ENCODE assay signal across 8 cellular contexts in genomic region chr10:100370976-100371706, GRCh38. TPM values are rescaled to one million over a fixed set of nuclear protein-coding genes. Genes with fewer than 3 reads are reported as not detected.
DNase-seq lines count a peak whose midpoint lies in the region; ATAC-seq and TF ChIP-seq lines count a peak whose summit lies in the region.

No MANE protein-coding gene starts in this region.

- H3K4me3 Mint-ChIP-seq in H9 = peak overlapping the region; percentile 30 to 68; a peak in 4 of 5 replicates
- H3K4me3 Mint-ChIP-seq in activated naive CD4-positive, alpha-beta T cell treated with anti-CD3 and anti-CD28 coated beads for 36 hours = peak overlapping the region; percentile 41

- H3K27ac Mint-ChIP-seq in H9 = peak overlapping the region; percentile 81 to 99 (median 83)
- no peak overlapping the region for H3K27ac Mint-ChIP-seq in activated naive CD4-positive, alpha-beta T cell treated with anti-CD3 and anti-CD28 coated beads for 36 hours

- H3K56ac ChIP-seq in H9 (ENCODE audit: insufficient read length, low read depth, low read length) = no peak overlapping the region

- peaks cover 13 to 17% of the 10 kb centered on the region in 2 experiments for H3K4me1 Mint-ChIP-seq in H9
- H3K4me1 Mint-ChIP-seq in activated naive CD4-positive, alpha-beta T cell treated with anti-CD3 and anti-CD28 coated beads for 36 hours (ENCODE audit: low read depth) = peaks cover 22% of the 10 kb centered on the region

- no peak overlapping the region for H3K18ac ChIP-seq in H9 (ENCODE audit: insufficient read length, low read depth, low read length)

- H3K79me1 ChIP-seq in H9 (ENCODE audit: insufficient read depth, low read depth, low read length, poor library complexity, severe bottlenecking) = no peaks in the 10 kb centered on the region

- H4K91ac ChIP-seq in H9 (ENCODE audit: insufficient read length, low read depth, low read length) = no peak overlapping the region

- H3K27me3 Mint-ChIP-seq in H9 (ENCODE audit: low read depth) = no peaks in the 10 kb centered on the region
- no peaks in the 10 kb centered on the region for H3K27me3 Mint-ChIP-seq in activated naive CD4-positive, alpha-beta T cell treated with anti-CD3 and anti-CD28 coated beads for 36 hours (ENCODE audit: low read depth)

- H3K36me3 ChIP-seq in tibial artery = no peaks in the 10 kb centered on the region

- H3K27ac ChIP-seq in H9 (ENCODE audit: insufficient read length, low read depth, low read length) (peak overlapping the region; percentile 53), tibial artery (peak overlapping the region; percentile 94 to 99)

- H4K8ac ChIP-seq in H9 (replicated peaks; ENCODE audit: insufficient read length, low read depth, low read length) = no peak overlapping the region

- H2BK5ac ChIP-seq in H9 (ENCODE audit: insufficient read length, low read length) = no peak overlapping the region

- intact Hi-C loops in activated naive CD4-positive, alpha-beta T cell treated with anti-CD3 and anti-CD28 coated beads for 36 hours (cut with micrococcal nuclease) = loop anchor here (1.0 to 5.0 kb wide), 6 partner anchors 24 to 939 kb away; partner anchors contain the start of genes COX15, CUTC, GOT1 and LZTS2
- intact Hi-C loops in tibial artery (cut with DNase I; ENCODE audit: low total_unique reads) = no loop called here

- no peaks in the 10 kb centered on the region for H3K9me3 ChIP-seq in H9 (ENCODE audit: control insufficient read depth, low read depth, low read length)
- H3K9me3 ChIP-seq in tibial artery = no peaks in the 10 kb centered on the region

- peaks cover 5% of the 10 kb centered on the region; the same call in 1 of the 2 replicates for H3K79me2 ChIP-seq in H9 (ENCODE audit: insufficient read depth, low read length)

- no peak overlapping the region for H3K4ac ChIP-seq in H9 (ENCODE audit: low read depth, low read length)

- no peaks in the 10 kb centered on the region for H4K20me1 ChIP-seq in H9 (ENCODE audit: control insufficient read depth, insufficient read depth, insufficient read length)

- H3K14ac ChIP-seq in H9 (ENCODE audit: insufficient read depth, low read length) = no peak overlapping the region

- no CpG with 5 or more reads among the region's 12 CpGs for WGBS in H9 (ENCODE audit: extremely low coverage, insufficient read length, low lambda C conversion rate)

- peaks cover 13% of the 10 kb centered on the region for H3K23me2 ChIP-seq in H9 (ENCODE audit: insufficient read length, low read depth, low read length, poor library complexity, severe bottlenecking)

- H3K4me1 ChIP-seq in H9 (ENCODE audit: insufficient read depth, low read length) (peaks cover 10% of the 10 kb centered on the region; the same call in 1 of the 2 replicates), tibial artery (peaks cover 0 to 41% (median 35%) of the 10 kb centered on the region in 4 donors)

- TF ChIP-seq CTCF in H9 (conservative IDR thresholded peaks at IDR 0.05) (no peak), tibial artery (IDR thresholded peaks at IDR 0.05) (no peak)

- no peak overlapping the region for H3K9ac ChIP-seq in H9 (ENCODE audit: extremely low read depth, insufficient read length, low read length)

- H2BK120ac ChIP-seq in H9 (ENCODE audit: low read depth, low read length, poor library complexity, severe bottlenecking) = no peak overlapping the region

- H3K4me3 ChIP-seq in tibial artery = no peak overlapping the region

- H3K9me3 Mint-ChIP-seq in H9 = no peaks in the 10 kb centered on the region; a peak in 1 of 5 replicates
- no peaks in the 10 kb centered on the region for H3K9me3 Mint-ChIP-seq in activated naive CD4-positive, alpha-beta T cell treated with anti-CD3 and anti-CD28 coated beads for 36 hours

- H2AFZ ChIP-seq in H9 (ENCODE audit: low read length) = no peak overlapping the region

- H2BK12ac ChIP-seq in H9 (ENCODE audit: insufficient read length, low read depth, low read length) = peak overlapping the region; percentile 15

- H4K5ac ChIP-seq in H9 (ENCODE audit: insufficient read length, low read depth, low read length) = no peak overlapping the region

- H2BK20ac ChIP-seq in H9 (ENCODE audit: low read depth, low read length, poor library complexity, severe bottlenecking) = no peak overlapping the region

- no peak for ATAC-seq in GM18520 (IDR thresholded peaks at IDR 0.05; ENCODE audit: unreplicated experiment)

- H3T11ph ChIP-seq in H9 (ENCODE audit: low read length) = no peak overlapping the region

- H2AK5ac ChIP-seq in H9 (ENCODE audit: insufficient read length, low read length) = no peak overlapping the region

- peak; percentile 83 for DNase-seq in H9
- DNase-seq in SHP77 treated with DMSO at 0.1 percent for 48 hours (lab: John Stamatoyannopoulos, UW) = peak; percentile 24
- peak; percentile 78 for DNase-seq in activated naive CD4-positive, alpha-beta T cell treated with anti-CD3 and anti-CD28 coated beads for 36 hours
- peak; percentile 95 for DNase-seq in foreskin melanocyte
- DNase-seq in nucleus accumbens (lab: John Stamatoyannopoulos, UW) = peak in 55 of 56 donors; percentile 29 to 91 (median 77)
- peak; percentile 77 to 93 for DNase-seq in tibial artery
- no peak for DNase-seq in GM19238 (ENCODE audit: insufficient read length, low spot score)

- CTCF ChIA-PET in activated naive CD4-positive, alpha-beta T cell treated with anti-CD3 and anti-CD28 coated beads for 36 hours (lab: Charles Lee) = interaction anchor here (0.8 to 1.7 kb wide), 9 partner anchors 10 to 147 kb away, joined by 3 to 9 read pairs (median 4); no protein-coding TSS in a partner anchor

- no peaks in the 10 kb centered on the region for H3K36me3 Mint-ChIP-seq in H9 (ENCODE audit: insufficient read depth in 1 of 3, low read depth in 3 of 3)
- peaks cover 1% of the 10 kb centered on the region for H3K36me3 Mint-ChIP-seq in activated naive CD4-positive, alpha-beta T cell treated with anti-CD3 and anti-CD28 coated beads for 36 hours (ENCODE audit: low read depth)

- peak overlapping the region; percentile 33 for H3K4me2 ChIP-seq in H9 (ENCODE audit: insufficient read depth, insufficient read length, low read length)

- no peak overlapping the region for H2BK15ac ChIP-seq in H9 (ENCODE audit: low read depth, low read length)

- H3K27me3 ChIP-seq in H9 (ENCODE audit: insufficient read depth, low read length) (no peaks in the 10 kb centered on the region), tibial artery (no peaks in the 10 kb centered on the region)

- H3K23ac ChIP-seq in H9 (ENCODE audit: insufficient read length, low read depth, low read length) = no peak overlapping the region

RNA-seq across cellular contexts. Expression of gene SCD, which starts 24.1 kb away (rescaled TPM):
- total RNA-seq in H9 (2021) = 354 TPM in 2 replicates
- total RNA-seq in activated naive CD4-positive, alpha-beta T cell treated with anti-CD3 and anti-CD28 coated beads for 36 hours = 100 to 1,000 TPM; 161 to 169 TPM

RNA-seq across cellular contexts. Expression of gene PKD2L1, which starts 41.1 kb away (rescaled TPM):
- total RNA-seq in H9 (2021) = 0.20 TPM in 1 of 2 replicates, not detected in the other
- total RNA-seq in activated naive CD4-positive, alpha-beta T cell treated with anti-CD3 and anti-CD28 coated beads for 36 hours = not detected
